ENCODE assay signal across 17 cellular contexts in the genomic region with DNA sequence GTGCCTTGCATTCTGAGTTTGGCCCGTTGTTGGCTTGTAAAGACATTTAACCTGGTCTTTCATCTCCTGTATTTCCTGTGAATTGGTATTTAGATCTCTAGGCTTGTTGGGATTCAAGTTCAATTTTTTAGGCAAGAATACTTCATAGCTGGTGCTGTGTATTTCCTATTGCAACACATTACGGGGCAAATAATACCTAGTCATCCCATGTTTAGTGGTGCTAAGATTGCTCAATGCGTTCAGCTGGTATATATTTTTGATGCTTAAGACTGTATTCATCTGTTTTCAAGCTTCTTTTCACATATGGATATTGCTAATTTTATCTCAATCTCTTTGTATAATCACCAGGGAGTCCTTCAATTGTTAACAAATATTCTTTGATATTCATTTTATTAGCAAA.
"Had no signal": no experiment of that assay in that cellular context is flagged by ENCODE, and none has a peak within 500 bp of the region (broad histone marks: within the 10 kb centered on the region; RNA-seq: fewer than 3 reads in every experiment).

No MANE protein-coding gene starts in this region.

- H3K4me2 ChIP-seq: smooth muscle cell had no signal

- H3K27me3 ChIP-seq: right atrium auricular region, testis, upper lobe of left lung had no signal

- DNase-seq: activated B cell treated with CpG ODN at 0.5 μM for 24 hours; activated CD4-positive, alpha-beta T cell treated with anti-CD3 and anti-CD28 coated beads, Interleukin-2, amount 10 ng/mL, durations not matched to agents 24 days and 14 days; activated CD8-positive, alpha-beta memory T cell treated with anti-CD3 and anti-CD28 coated beads, Interleukin-2, amount 50 U/mL, for 48 hours; activated gamma-delta T cell; activated T-cell treated with anti-CD3 and anti-CD28 coated beads, Interleukin-2, amount 50 U/mL, for 72 hours; amniotic stem cell; gastrocnemius medialis; heart left ventricle; immature natural killer cell; stomach; testis; upper lobe of left lung had no signal

- ATAC-seq: activated naive CD4-positive, alpha-beta T cell treated with anti-CD3 and anti-CD28 coated beads, Interleukin-2, amount 50 U/mL, for 72 hours; activated T-cell treated with anti-CD3 and anti-CD28 coated beads, Interleukin-2, amount 50 U/mL, for 72 hours; gastrocnemius medialis; heart left ventricle had no signal

- H3K27ac ChIP-seq: coronary artery, esophagus muscularis mucosa, gastrocnemius medialis, heart left ventricle, right atrium auricular region, stomach, testis, upper lobe of left lung had no signal

- H3K4me3 ChIP-seq: coronary artery, esophagus muscularis mucosa, gastrocnemius medialis, heart left ventricle, right atrium auricular region, smooth muscle cell, stomach, testis, upper lobe of left lung had no signal

- H3K4me1 ChIP-seq: gastrocnemius medialis, right atrium auricular region, stomach, testis, upper lobe of left lung had no signal

- H3K9me3 ChIP-seq: esophagus muscularis mucosa, gastrocnemius medialis, heart left ventricle, right atrium auricular region, stomach, testis, upper lobe of left lung had no signal

- H3K36me3 ChIP-seq: esophagus muscularis mucosa, gastrocnemius medialis, heart left ventricle, right atrium auricular region, stomach, upper lobe of left lung had no signal
